In genomic region chr17:28405632-28406477, GRCh38 we compare ENCODE assay signal across 8 cellular contexts. TPM values are rescaled to one million over a fixed set of nuclear protein-coding genes. Genes with fewer than 3 reads are reported as not detected.
DNase-seq lines count a peak whose midpoint lies in the region; ATAC-seq and TF ChIP-seq lines count a peak whose summit lies in the region.

SLC46A1 (minus strand) TSS chr17:28406212; CDS start chr17:28406114, 98 bp downstream.

- intact Hi-C loops in CD4-positive, alpha-beta T cell (cut with DNase I, micrococcal nuclease) = no loop called here

- H3K27me3 ChIP-seq in CD4-positive, alpha-beta T cell (ENCODE audit: control insufficient read depth, insufficient read depth, low read length) = peaks cover 5% of the 10 kb centered on the region

- peaks cover 5% of the 10 kb centered on the region for H3K4me1 Mint-ChIP-seq in CD4-positive, alpha-beta T cell (ENCODE audit: low read depth)
- H3K4me1 Mint-ChIP-seq in chondrocyte (ENCODE audit: low read depth) = peaks cover 21% of the 10 kb centered on the region

- CTCF ChIA-PET in CD4-positive, alpha-beta T cell (lab: Charles Lee) = interaction anchor here (0.6 to 4.4 kb wide), 2 partner anchors 11 to 366 kb away, joined by 3 to 14 read pairs; no protein-coding TSS in a partner anchor

- no peak for TF ChIP-seq CTCF in CD4-positive, alpha-beta T cell (IDR thresholded peaks at IDR 0.05)
- peak; percentile 22 for TF ChIP-seq CTCF in chondrocyte (IDR thresholded peaks at IDR 0.05)

- POLR2A ChIA-PET in CD4-positive, alpha-beta T cell (lab: Charles Lee) = interaction anchor here (1.1 to 2.5 kb wide), 2 partner anchors 21 to 22 kb away, joined by 4 to 8 read pairs; no protein-coding TSS in a partner anchor

- ATAC-seq in CD4-positive, alpha-beta T cell (ENCODE audit: poor library complexity) = peak; percentile 70
- ATAC-seq in GM21447 (IDR thresholded peaks at IDR 0.05; ENCODE audit: unreplicated experiment) = peak; percentile 54
- no peak for ATAC-seq in HG02623 (IDR thresholded peaks at IDR 0.05; ENCODE audit: unreplicated experiment)

- H3K9me3 ChIP-seq in CD4-positive, alpha-beta T cell (ENCODE audit: control insufficient read depth, low read length) = no peaks in the 10 kb centered on the region

- DNase-seq in CD4-positive, alpha-beta T cell = peak in 7 of 10 experiments; percentile 11 to 44 (median 17)
- peak; percentile 28 for DNase-seq in NCI-H1092 (lab: John Stamatoyannopoulos, UW)
- peak; percentile 54 for DNase-seq in UCSD-AML1 (lab: John Stamatoyannopoulos, UW; ENCODE audit: unreplicated experiment)
- peak; percentile 80 for DNase-seq in chondrocyte (ENCODE audit: low spot score)
- peak; percentile 80 for DNase-seq in left kidney (ENCODE audit: low read depth, low spot score)
- DNase-seq in stimulated activated CD4-positive, alpha-beta T cell treated with anti-CD3 and anti-CD28 coated beads, Interleukin-2, amount 100 ng/mL, for 48 hours = peak; percentile 46 to 56

- peak within 1 kb of the TSS; percentile 82 for H3K4me3 Mint-ChIP-seq in CD4-positive, alpha-beta T cell
- H3K4me3 Mint-ChIP-seq in chondrocyte (ENCODE audit: unreplicated experiment) = peak within 1 kb of the TSS; percentile 84

- H3K9me3 Mint-ChIP-seq in CD4-positive, alpha-beta T cell = no peaks in the 10 kb centered on the region
- no peaks in the 10 kb centered on the region for H3K9me3 Mint-ChIP-seq in chondrocyte (ENCODE audit: low read depth)

- H3K27ac Mint-ChIP-seq in CD4-positive, alpha-beta T cell = peak within 1 kb of the TSS; percentile 35
- H3K27ac Mint-ChIP-seq in chondrocyte (ENCODE audit: unreplicated experiment) = peak within 1 kb of the TSS; percentile 63

- no peaks in the 10 kb centered on the region for H3K36me3 Mint-ChIP-seq in CD4-positive, alpha-beta T cell (ENCODE audit: low read depth)
- H3K36me3 Mint-ChIP-seq in chondrocyte (ENCODE audit: low read depth) = no peaks in the 10 kb centered on the region

- H3K27me3 Mint-ChIP-seq in CD4-positive, alpha-beta T cell = peaks cover 27% of the 10 kb centered on the region
- no peaks in the 10 kb centered on the region for H3K27me3 Mint-ChIP-seq in chondrocyte (ENCODE audit: low read depth)

- H3K27ac ChIP-seq in CD4-positive, alpha-beta T cell (ENCODE audit: low read depth, low read length) = no peak within 1 kb of the TSS

RNA-seq across cellular contexts. Expression of gene SLC46A1, which starts in this region (rescaled TPM):
- under 1 TPM; 0.44 to 0.45 TPM for total RNA-seq in CD4-positive, alpha-beta T cell
- 12.7 to 13.2 TPM (median 13.0 TPM) in 3 replicates for total RNA-seq in chondrocyte

Comparison
In these comparisons a context has a peak if more than half of its experiments do, and no peak if none do; other contexts are left out.
1. Peak in DNase-seq and ATAC-seq in CD4-positive, alpha-beta T cell; RNA of the gene not detected or under 1 TPM.
2. DNase-seq: peak in every context shown above with its lines; median percentile 80 in chondrocyte; 80 in left kidney; 54 in UCSD-AML1; 51 in stimulated activated CD4-positive, alpha-beta T cell treated with anti-CD3 and anti-CD28 coated beads, Interleukin-2, amount 100 ng/mL, for 48 hours; 28 in NCI-H1092; 17 in CD4-positive, alpha-beta T cell.